26 cellular contexts compared by ENCODE assay signal in genomic region chr15:97319316-97319715, GRCh38.
DNase-seq lines count a peak whose midpoint lies in the region; ATAC-seq, FAIRE-seq and TF ChIP-seq lines count a peak whose summit lies in the region.
"Had no signal": no experiment of that assay in that cellular context is flagged by ENCODE, and none has a peak within 500 bp of the region (broad histone marks: within the 10 kb centered on the region; RNA-seq: fewer than 3 reads in every experiment).

No MANE protein-coding gene starts in this region.

- H3F3A ChIP-seq in MM.1S (ENCODE audit: insufficient read depth, low read length): no peaks in the 10 kb centered on the region

- intact Hi-C loops in pancreas (cut with DNase I): no loop called here

- no peak overlapping the region for H2AFZ ChIP-seq in MM.1S (ENCODE audit: low read length)
- H2AFZ ChIP-seq: GM23248, PC-9 had no signal

- H3K27ac Mint-ChIP-seq in activated naive CD4-positive, alpha-beta T cell treated with anti-CD3 and anti-CD28 coated beads, Interleukin-2, amount 50 U/mL, for 72 hours: no peak overlapping the region
- H3K27ac Mint-ChIP-seq: B cell; CD14-positive monocyte; CD8-positive, alpha-beta memory T cell had no signal

- ATAC-seq in pancreas: peak; percentile 77 to 91 (median 83)
- no peak for ATAC-seq in activated naive CD4-positive, alpha-beta T cell treated with anti-CD3 and anti-CD28 coated beads, Interleukin-2, amount 50 U/mL, for 72 hours
- ATAC-seq: K562 had no signal

- peak overlapping the region in 2 of 4 donors; percentile 29 to 33 for H3K27ac ChIP-seq in pancreas
- H3K27ac ChIP-seq in MM.1S (ENCODE audit: low read length): no peak overlapping the region
- H3K27ac ChIP-seq: GM23248, PC-9, SJSA1 had no signal

- H3K9me3 Mint-ChIP-seq in activated naive CD4-positive, alpha-beta T cell treated with anti-CD3 and anti-CD28 coated beads, Interleukin-2, amount 50 U/mL, for 72 hours: peaks cover 10 to 14% of the 10 kb centered on the region in 2 donors

- TF ChIP-seq CTCF in kidney epithelial cell (IDR thresholded peaks at IDR 0.05; ENCODE audit: insufficient read depth, low read length, poor library complexity, severe bottlenecking) (no peak), pancreas (IDR thresholded peaks at IDR 0.05) (no peak), MM.1S (IDR thresholded peaks at IDR 0.05; ENCODE audit: low read length) (no peak), BE2C (IDR thresholded peaks at IDR 0.05; ENCODE audit: low read depth, low read length) (no peak)

- H3K9me3 ChIP-seq in pancreas (no peaks in the 10 kb centered on the region), MM.1S (replicated peaks; ENCODE audit: insufficient read depth, low read length) (no peaks in the 10 kb centered on the region), BE2C (no peaks in the 10 kb centered on the region)

- no peaks in the 10 kb centered on the region for H4K20me1 ChIP-seq in MM.1S (ENCODE audit: insufficient read depth, low read length)

- no peaks in the 10 kb centered on the region for H3K36me3 Mint-ChIP-seq in activated naive CD4-positive, alpha-beta T cell treated with anti-CD3 and anti-CD28 coated beads, Interleukin-2, amount 50 U/mL, for 72 hours
- H3K36me3 Mint-ChIP-seq: CD14-positive monocyte; CD8-positive, alpha-beta memory T cell had no signal

- H3K79me2 ChIP-seq in MM.1S (ENCODE audit: low read length): no peaks in the 10 kb centered on the region

- WGBS in pancreas, 2 donors: 16% methylated on average over 5 of the region's 5 CpGs

- H3K4me1 ChIP-seq in pancreas (peaks cover 0 to 10% (median 0%) of the 10 kb centered on the region in 3 donors), MM.1S (ENCODE audit: low read length) (no peaks in the 10 kb centered on the region), BE2C (no peaks in the 10 kb centered on the region)
- H3K4me1 ChIP-seq: SJSA1 had no signal

- H3K4me3 ChIP-seq in kidney epithelial cell (ENCODE audit: low read depth, low read length): no peak overlapping the region
- H3K4me3 ChIP-seq in pancreas: no peak overlapping the region
- no peak overlapping the region for H3K4me3 ChIP-seq in MM.1S (ENCODE audit: low read length)
- H3K4me3 ChIP-seq in BE2C (ENCODE audit: low read depth, low read length): no peak overlapping the region
- H3K4me3 ChIP-seq: GM23248, K562, PC-9, SJSA1 had no signal

- H3K4me2 ChIP-seq in MM.1S (ENCODE audit: low read depth, low read length): no peak overlapping the region
- H3K4me2 ChIP-seq: PC-9 had no signal

- H3K9me2 ChIP-seq in MM.1S (replicated peaks; ENCODE audit: insufficient read depth, low read length): no peaks in the 10 kb centered on the region

- no peak for FAIRE-seq in pancreas (lab: Jason Lieb, UNC)
- FAIRE-seq: GM12892, GM19239, HTR-8/SVneo, K562 had no signal

- H3K9ac ChIP-seq in MM.1S (ENCODE audit: low read length): no peak overlapping the region
- H3K9ac ChIP-seq: GM23248 had no signal

- peak; percentile 12 for DNase-seq in RKO (ENCODE audit: low spot score)
- peak; percentile 63 for DNase-seq in kidney epithelial cell (ENCODE audit: low read depth)
- DNase-seq in pancreas: no peak
- no peak for DNase-seq in middle frontal gyrus (ENCODE audit: extremely low spot score, low spot score)
- no peak for DNase-seq in MM.1S
- no peak for DNase-seq in BE2C
- DNase-seq in activated naive CD4-positive, alpha-beta T cell treated with anti-CD3 and anti-CD28 coated beads, Interleukin-2, amount 50 U/mL, for 72 hours (ENCODE audit: low spot score in 2 of 2): no peak
- DNase-seq: CD8-positive, alpha-beta memory T cell; DMS153; DND-41; GM23248; H7; Kasumi-1; NCI-H2029; NCI-H446 treated with DMSO at 0.1 percent for 48 hours; NCI-H526; PC-9; Right ventricle myocardium superior; RPMI8226 had no signal

- H3K36me3 ChIP-seq in kidney epithelial cell (ENCODE audit: control insufficient read depth, insufficient read depth, low read length): no peaks in the 10 kb centered on the region
- no peaks in the 10 kb centered on the region for H3K36me3 ChIP-seq in pancreas
- no peaks in the 10 kb centered on the region for H3K36me3 ChIP-seq in MM.1S (replicated peaks; ENCODE audit: insufficient read depth, low read length)
- no peaks in the 10 kb centered on the region for H3K36me3 ChIP-seq in BE2C
- H3K36me3 ChIP-seq: SJSA1 had no signal

- no peaks in the 10 kb centered on the region for H3K27me3 ChIP-seq in kidney epithelial cell (ENCODE audit: control insufficient read depth, insufficient read depth, low read length)
- no peaks in the 10 kb centered on the region for H3K27me3 ChIP-seq in pancreas
- H3K27me3 ChIP-seq in MM.1S (replicated peaks; ENCODE audit: insufficient read depth, low read length): no peaks in the 10 kb centered on the region
- no peaks in the 10 kb centered on the region for H3K27me3 ChIP-seq in BE2C
- H3K27me3 ChIP-seq: SJSA1 had no signal

Comparison
In these comparisons a context has a peak if more than half of its experiments do, and no peak if none do; other contexts are left out.
1. DNase-seq: peak in RKO (single experiment) and kidney epithelial cell (single experiment); none in pancreas (0 of 6), middle frontal gyrus (single experiment), MM.1S (single experiment), BE2C (single experiment) and activated naive CD4-positive, alpha-beta T cell treated with anti-CD3 and anti-CD28 coated beads, Interleukin-2, amount 50 U/mL, for 72 hours (0 of 2).
2. ATAC-seq: peak in pancreas (4 of 4); none in activated naive CD4-positive, alpha-beta T cell treated with anti-CD3 and anti-CD28 coated beads, Interleukin-2, amount 50 U/mL, for 72 hours (0 of 2).